1 cellular context compared by ENCODE assay signal in the genomic region with DNA sequence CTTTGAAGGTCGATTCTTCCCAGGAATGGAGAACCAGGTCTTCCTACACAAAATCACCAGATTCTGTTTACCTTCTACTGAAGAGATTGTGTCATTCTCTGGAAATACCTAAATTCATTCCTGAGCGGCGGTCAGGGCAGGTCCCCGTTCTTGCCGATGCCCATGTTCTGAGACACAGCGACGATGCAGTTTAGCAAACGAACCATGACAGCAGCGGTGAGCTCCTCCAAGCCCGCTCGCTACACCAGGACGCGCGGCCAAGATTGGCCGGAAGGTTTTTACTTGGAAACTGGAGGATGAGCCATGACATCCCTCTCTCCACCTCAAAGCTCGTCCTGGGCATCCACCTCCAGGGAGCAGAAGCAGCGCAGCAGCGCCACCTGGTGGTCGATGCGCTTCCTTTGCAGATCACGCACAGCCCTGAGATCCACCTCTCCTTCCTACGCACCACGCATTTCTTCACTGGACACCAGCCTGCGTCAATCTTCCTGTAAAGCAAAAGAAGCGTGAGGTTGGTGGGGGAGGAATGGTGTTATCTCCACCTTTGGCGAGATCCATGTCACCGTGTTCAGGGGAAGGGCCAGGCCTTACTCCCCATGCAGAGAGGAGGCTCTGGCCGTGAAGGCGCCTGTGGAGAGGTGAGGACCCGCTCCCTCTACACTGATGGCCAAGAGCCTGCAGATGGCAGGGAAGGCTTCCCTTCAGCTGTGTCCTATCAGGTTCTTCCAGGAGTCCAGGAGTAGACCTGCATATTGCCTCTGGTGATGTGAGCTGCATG.
A peak's percentile ranks its signal among the peaks of the same experiment; 100 is the strongest.
TF ChIP-seq lines count a peak whose summit lies in the region.

No MANE protein-coding gene starts in this region.

TF ChIP-seq in HEK293, 187 proteins besides CTCF, POLR2A, EP300 and RAD21 (continued from another document):
- TF ChIP-seq, protein P1, sequence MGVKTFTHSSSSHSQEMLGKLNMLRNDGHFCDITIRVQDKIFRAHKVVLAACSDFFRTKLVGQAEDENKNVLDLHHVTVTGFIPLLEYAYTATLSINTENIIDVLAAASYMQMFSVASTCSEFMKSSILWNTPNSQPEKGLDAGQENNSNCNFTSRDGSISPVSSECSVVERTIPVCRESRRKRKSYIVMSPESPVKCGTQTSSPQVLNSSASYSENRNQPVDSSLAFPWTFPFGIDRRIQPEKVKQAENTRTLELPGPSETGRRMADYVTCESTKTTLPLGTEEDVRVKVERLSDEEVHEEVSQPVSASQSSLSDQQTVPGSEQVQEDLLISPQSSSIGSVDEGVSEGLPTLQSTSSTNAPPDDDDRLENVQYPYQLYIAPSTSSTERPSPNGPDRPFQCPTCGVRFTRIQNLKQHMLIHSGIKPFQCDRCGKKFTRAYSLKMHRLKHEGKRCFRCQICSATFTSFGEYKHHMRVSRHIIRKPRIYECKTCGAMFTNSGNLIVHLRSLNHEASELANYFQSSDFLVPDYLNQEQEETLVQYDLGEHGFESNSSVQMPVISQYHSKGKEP (tag by site-specific recombination; IDR thresholded peaks at IDR 0.05), result no peak
- TF ChIP-seq, protein P2, sequence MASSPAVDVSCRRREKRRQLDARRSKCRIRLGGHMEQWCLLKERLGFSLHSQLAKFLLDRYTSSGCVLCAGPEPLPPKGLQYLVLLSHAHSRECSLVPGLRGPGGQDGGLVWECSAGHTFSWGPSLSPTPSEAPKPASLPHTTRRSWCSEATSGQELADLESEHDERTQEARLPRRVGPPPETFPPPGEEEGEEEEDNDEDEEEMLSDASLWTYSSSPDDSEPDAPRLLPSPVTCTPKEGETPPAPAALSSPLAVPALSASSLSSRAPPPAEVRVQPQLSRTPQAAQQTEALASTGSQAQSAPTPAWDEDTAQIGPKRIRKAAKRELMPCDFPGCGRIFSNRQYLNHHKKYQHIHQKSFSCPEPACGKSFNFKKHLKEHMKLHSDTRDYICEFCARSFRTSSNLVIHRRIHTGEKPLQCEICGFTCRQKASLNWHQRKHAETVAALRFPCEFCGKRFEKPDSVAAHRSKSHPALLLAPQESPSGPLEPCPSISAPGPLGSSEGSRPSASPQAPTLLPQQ (tag by site-specific recombination; IDR thresholded peaks at IDR 0.05), result peak; percentile 73; the same call in 1 of the 2 replicates
- TF ChIP-seq ZNF830 (tag by site-specific recombination; IDR thresholded peaks at IDR 0.05; ENCODE audit: low read depth) (no peak), ZNF24 (tag by site-specific recombination; IDR thresholded peaks at IDR 0.05) (peak; percentile 82; the same call in 1 of the 2 replicates), ZNF658 (tag by site-specific recombination; IDR thresholded peaks at IDR 0.05) (no peak), ZNF184 (tag by site-specific recombination; IDR thresholded peaks at IDR 0.05) (0 out of 2 replicates have a peak, but pooled peaks have one; percentile 41), ZBTB7A (tag by site-specific recombination; IDR thresholded peaks at IDR 0.05; ENCODE audit: low read depth) (no peak), EGR2 (tag by site-specific recombination; IDR thresholded peaks at IDR 0.05; ENCODE audit: low read depth) (peak; percentile 72; the same call in 1 of the 2 replicates), ZNF664 (tag by site-specific recombination; IDR thresholded peaks at IDR 0.05) (no peak), SP7 (tag by site-specific recombination; IDR thresholded peaks at IDR 0.05) (peak; percentile 85), ZNF514 (tag by site-specific recombination; IDR thresholded peaks at IDR 0.05) (no peak), ZNF266 (tag by site-specific recombination; IDR thresholded peaks at IDR 0.05; ENCODE audit: low read depth) (no peak), ZNF16 (tag by site-specific recombination; IDR thresholded peaks at IDR 0.05; ENCODE audit: low read depth) (no peak), ZNF221 (tag by site-specific recombination; IDR thresholded peaks at IDR 0.05; ENCODE audit: borderline replicate concordance) (no peak), ZNF530 (tag by site-specific recombination; IDR thresholded peaks at IDR 0.05; ENCODE audit: low read depth) (no peak), GLI2 (tag by site-specific recombination; IDR thresholded peaks at IDR 0.05; ENCODE audit: borderline replicate concordance, low read depth) (no peak), ZFP37 (tag by site-specific recombination; IDR thresholded peaks at IDR 0.05) (peak; percentile 94), ZNF391 (tag by site-specific recombination; IDR thresholded peaks at IDR 0.05; ENCODE audit: borderline replicate concordance, low read depth) (peak; percentile 79; the same call in 1 of the 2 replicates), ZNF670 (tag by site-specific recombination; IDR thresholded peaks at IDR 0.05; ENCODE audit: low read depth) (no peak), ZNF843 (tag by site-specific recombination; IDR thresholded peaks at IDR 0.05) (peak; percentile 38; the same call in 1 of the 2 replicates), ZNF48 (tag by site-specific recombination; IDR thresholded peaks at IDR 0.05) (no peak), SALL2 (tag by site-specific recombination; IDR thresholded peaks at IDR 0.05; ENCODE audit: borderline replicate concordance) (no peak), ZNF677 (tag by site-specific recombination; IDR thresholded peaks at IDR 0.05) (no peak)
- TF ChIP-seq, protein P3, sequence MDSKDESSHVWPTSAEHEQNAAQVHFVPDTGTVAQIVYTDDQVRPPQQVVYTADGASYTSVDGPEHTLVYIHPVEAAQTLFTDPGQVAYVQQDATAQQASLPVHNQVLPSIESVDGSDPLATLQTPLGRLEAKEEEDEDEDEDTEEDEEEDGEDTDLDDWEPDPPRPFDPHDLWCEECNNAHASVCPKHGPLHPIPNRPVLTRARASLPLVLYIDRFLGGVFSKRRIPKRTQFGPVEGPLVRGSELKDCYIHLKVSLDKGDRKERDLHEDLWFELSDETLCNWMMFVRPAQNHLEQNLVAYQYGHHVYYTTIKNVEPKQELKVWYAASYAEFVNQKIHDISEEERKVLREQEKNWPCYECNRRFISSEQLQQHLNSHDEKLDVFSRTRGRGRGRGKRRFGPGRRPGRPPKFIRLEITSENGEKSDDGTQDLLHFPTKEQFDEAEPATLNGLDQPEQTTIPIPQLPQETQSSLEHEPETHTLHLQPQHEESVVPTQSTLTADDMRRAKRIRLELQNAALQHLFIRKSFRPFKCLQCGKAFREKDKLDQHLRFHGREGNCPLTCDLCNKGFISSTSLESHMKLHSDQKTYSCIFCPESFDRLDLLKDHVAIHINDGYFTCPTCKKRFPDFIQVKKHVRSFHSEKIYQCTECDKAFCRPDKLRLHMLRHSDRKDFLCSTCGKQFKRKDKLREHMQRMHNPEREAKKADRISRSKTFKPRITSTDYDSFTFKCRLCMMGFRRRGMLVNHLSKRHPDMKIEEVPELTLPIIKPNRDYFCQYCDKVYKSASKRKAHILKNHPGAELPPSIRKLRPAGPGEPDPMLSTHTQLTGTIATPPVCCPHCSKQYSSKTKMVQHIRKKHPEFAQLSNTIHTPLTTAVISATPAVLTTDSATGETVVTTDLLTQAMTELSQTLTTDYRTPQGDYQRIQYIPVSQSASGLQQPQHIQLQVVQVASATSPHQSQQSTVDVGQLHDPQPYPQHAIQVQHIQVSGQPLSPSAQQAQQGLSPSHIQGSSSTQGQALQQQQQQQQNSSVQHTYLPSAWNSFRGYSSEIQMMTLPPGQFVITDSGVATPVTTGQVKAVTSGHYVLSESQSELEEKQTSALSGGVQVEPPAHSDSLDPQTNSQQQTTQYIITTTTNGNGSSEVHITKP (tag by site-specific recombination; IDR thresholded peaks at IDR 0.05), result peak; percentile 47
- TF ChIP-seq, protein P4, sequence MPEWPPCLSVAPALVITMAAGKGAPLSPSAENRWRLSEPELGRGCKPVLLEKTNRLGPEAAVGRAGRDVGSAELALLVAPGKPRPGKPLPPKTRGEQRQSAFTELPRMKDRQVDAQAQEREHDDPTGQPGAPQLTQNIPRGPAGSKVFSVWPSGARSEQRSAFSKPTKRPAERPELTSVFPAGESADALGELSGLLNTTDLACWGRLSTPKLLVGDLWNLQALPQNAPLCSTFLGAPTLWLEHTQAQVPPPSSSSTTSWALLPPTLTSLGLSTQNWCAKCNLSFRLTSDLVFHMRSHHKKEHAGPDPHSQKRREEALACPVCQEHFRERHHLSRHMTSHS (tag by site-specific recombination; IDR thresholded peaks at IDR 0.05), result no peak
- TF ChIP-seq, protein P5, sequence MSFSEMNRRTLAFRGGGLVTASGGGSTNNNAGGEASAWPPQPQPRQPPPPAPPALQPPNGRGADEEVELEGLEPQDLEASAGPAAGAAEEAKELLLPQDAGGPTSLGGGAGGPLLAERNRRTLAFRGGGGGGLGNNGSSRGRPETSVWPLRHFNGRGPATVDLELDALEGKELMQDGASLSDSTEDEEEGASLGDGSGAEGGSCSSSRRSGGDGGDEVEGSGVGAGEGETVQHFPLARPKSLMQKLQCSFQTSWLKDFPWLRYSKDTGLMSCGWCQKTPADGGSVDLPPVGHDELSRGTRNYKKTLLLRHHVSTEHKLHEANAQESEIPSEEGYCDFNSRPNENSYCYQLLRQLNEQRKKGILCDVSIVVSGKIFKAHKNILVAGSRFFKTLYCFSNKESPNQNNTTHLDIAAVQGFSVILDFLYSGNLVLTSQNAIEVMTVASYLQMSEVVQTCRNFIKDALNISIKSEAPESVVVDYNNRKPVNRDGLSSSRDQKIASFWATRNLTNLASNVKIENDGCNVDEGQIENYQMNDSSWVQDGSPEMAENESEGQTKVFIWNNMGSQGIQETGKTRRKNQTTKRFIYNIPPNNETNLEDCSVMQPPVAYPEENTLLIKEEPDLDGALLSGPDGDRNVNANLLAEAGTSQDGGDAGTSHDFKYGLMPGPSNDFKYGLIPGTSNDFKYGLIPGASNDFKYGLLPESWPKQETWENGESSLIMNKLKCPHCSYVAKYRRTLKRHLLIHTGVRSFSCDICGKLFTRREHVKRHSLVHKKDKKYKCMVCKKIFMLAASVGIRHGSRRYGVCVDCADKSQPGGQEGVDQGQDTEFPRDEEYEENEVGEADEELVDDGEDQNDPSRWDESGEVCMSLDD (tag by site-specific recombination; IDR thresholded peaks at IDR 0.05), result no peak
- TF ChIP-seq, protein P6, sequence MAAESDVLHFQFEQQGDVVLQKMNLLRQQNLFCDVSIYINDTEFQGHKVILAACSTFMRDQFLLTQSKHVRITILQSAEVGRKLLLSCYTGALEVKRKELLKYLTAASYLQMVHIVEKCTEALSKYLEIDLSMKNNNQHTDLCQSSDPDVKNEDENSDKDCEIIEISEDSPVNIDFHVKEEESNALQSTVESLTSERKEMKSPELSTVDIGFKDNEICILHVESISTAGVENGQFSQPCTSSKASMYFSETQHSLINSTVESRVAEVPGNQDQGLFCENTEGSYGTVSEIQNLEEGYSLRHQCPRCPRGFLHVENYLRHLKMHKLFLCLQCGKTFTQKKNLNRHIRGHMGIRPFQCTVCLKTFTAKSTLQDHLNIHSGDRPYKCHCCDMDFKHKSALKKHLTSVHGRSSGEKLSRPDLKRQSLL (tag by site-specific recombination; IDR thresholded peaks at IDR 0.05), result no peak
- TF ChIP-seq, protein P7, sequence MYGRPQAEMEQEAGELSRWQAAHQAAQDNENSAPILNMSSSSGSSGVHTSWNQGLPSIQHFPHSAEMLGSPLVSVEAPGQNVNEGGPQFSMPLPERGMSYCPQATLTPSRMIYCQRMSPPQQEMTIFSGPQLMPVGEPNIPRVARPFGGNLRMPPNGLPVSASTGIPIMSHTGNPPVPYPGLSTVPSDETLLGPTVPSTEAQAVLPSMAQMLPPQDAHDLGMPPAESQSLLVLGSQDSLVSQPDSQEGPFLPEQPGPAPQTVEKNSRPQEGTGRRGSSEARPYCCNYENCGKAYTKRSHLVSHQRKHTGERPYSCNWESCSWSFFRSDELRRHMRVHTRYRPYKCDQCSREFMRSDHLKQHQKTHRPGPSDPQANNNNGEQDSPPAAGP (tag by site-specific recombination; IDR thresholded peaks at IDR 0.05), result peak; percentile 92
- TF ChIP-seq, protein P8, sequence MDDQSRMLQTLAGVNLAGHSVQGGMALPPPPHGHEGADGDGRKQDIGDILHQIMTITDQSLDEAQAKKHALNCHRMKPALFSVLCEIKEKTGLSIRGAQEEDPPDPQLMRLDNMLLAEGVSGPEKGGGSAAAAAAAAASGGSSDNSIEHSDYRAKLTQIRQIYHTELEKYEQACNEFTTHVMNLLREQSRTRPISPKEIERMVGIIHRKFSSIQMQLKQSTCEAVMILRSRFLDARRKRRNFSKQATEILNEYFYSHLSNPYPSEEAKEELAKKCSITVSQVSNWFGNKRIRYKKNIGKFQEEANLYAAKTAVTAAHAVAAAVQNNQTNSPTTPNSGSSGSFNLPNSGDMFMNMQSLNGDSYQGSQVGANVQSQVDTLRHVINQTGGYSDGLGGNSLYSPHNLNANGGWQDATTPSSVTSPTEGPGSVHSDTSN (CRISPR knock-in tag; IDR thresholded peaks at IDR 0.05), result no peak
